Comparison of ENCODE assay signal across 18 cellular contexts in the genomic region with DNA sequence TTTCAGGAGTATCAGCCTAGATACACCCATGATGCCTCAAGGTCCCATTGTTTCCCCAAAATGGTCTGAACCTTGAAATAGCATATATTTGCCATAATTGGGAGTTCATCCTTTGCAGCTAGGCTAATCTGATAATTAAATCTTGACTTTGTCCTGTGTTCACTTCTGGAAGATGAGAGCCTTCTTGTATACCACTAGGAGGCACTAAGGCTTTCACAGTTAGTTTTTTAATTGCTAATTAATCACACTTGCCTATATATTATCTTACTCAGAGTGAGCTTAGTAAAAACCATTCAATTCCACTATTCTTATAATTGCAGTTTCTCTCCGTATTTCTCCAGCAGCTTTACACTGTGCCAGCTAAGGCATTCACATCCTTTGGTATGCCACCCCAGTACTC.
DNase-seq lines count a peak whose midpoint lies in the region; TF ChIP-seq lines count a peak whose summit lies in the region.
"Had no signal": no experiment of that assay in that cellular context is flagged by ENCODE, and none has a peak within 500 bp of the region (broad histone marks: within the 10 kb centered on the region; RNA-seq: fewer than 3 reads in every experiment).

No MANE protein-coding gene starts in this region.

- no peak overlapping the region for H3K27ac ChIP-seq in OCI-LY3 (ENCODE audit: low read length)
- H3K27ac ChIP-seq: stomach had no signal

- no peak overlapping the region for H3K9ac ChIP-seq in OCI-LY3 (ENCODE audit: low read length)

- H3K36me3 ChIP-seq in OCI-LY3 (replicated peaks; ENCODE audit: low read depth, low read length), result no peaks in the 10 kb centered on the region
- H3K36me3 ChIP-seq: stomach had no signal

- no peak for DNase-seq in HFF-Myc (ENCODE audit: extremely low read depth, low read depth)
- peak; percentile 22 for DNase-seq in epithelial cell of esophagus (ENCODE audit: low read depth)
- DNase-seq in retinal pigment epithelial cell (ENCODE audit: low read depth), result no peak
- DNase-seq in NCI-H146 (lab: John Stamatoyannopoulos, UW), result no peak
- DNase-seq in NOMO-1 treated with dmso at 0.1 percent for 144 hours (lab: John Stamatoyannopoulos, UW; ENCODE audit: unreplicated experiment), result no peak
- no peak for DNase-seq in COR-L47 (lab: John Stamatoyannopoulos, UW)
- DNase-seq: activated CD4-positive, alpha-beta T cell treated with anti-CD3 and anti-CD28 coated beads for 1 hour; activated CD8-positive, alpha-beta memory T cell treated with anti-CD3 and anti-CD28 coated beads, Interleukin-2, amount 50 U/mL, for 4 hours; activated naive CD4-positive, alpha-beta T cell treated with anti-CD3 and anti-CD28 coated beads, Interleukin-2, amount 50 U/mL, for 16 hours; CD4-positive, CD25-positive, alpha-beta regulatory T cell; glutamatergic neuron; KG1; kidney glomerular epithelial cell; NCI-H1930; NCI-H748 treated with DMSO at 0.1 percent for 48 hours; stomach; T-helper 2 cell had no signal

- TF ChIP-seq CTCF in HFF-Myc (IDR thresholded peaks at IDR 0.05; ENCODE audit: low read depth, low read length, missing control alignments), result peak; percentile 13
- peak; percentile 29 for TF ChIP-seq CTCF in OCI-LY3 (IDR thresholded peaks at IDR 0.05; ENCODE audit: low read depth, low read length)
- TF ChIP-seq CTCF in epithelial cell of esophagus (IDR thresholded peaks at IDR 0.05; ENCODE audit: insufficient read depth, low read depth, low read length, missing control alignments), result peak; percentile 51
- TF ChIP-seq CTCF in retinal pigment epithelial cell (conservative IDR thresholded peaks at IDR 0.05; ENCODE audit: low read depth, low read length), result peak; percentile 45

- H3K9me3 ChIP-seq in OCI-LY3 (ENCODE audit: insufficient read depth, low read length), result no peaks in the 10 kb centered on the region
- H3K9me3 ChIP-seq: stomach had no signal

- no peak overlapping the region for H3K4me2 ChIP-seq in OCI-LY3 (ENCODE audit: low read length)

- H2AFZ ChIP-seq in OCI-LY3 (ENCODE audit: low read depth, low read length), result no peak overlapping the region

- no peaks in the 10 kb centered on the region for H3K4me1 ChIP-seq in OCI-LY3 (ENCODE audit: low read length)
- H3K4me1 ChIP-seq: stomach had no signal

- H4K20me1 ChIP-seq in OCI-LY3 (ENCODE audit: insufficient read depth, low read length), result no peaks in the 10 kb centered on the region

- no peaks in the 10 kb centered on the region for H3K27me3 ChIP-seq in OCI-LY3 (ENCODE audit: low read depth, low read length)
- H3K27me3 ChIP-seq: stomach had no signal

- H3K4me3 ChIP-seq in HFF-Myc (replicated peaks; ENCODE audit: low read depth, low read length), result no peak overlapping the region
- no peak overlapping the region for H3K4me3 ChIP-seq in OCI-LY3 (ENCODE audit: low read length)
- H3K4me3 ChIP-seq in epithelial cell of esophagus (ENCODE audit: low read length), result no peak overlapping the region
- H3K4me3 ChIP-seq in retinal pigment epithelial cell (ENCODE audit: low read length), result no peak overlapping the region
- H3K4me3 ChIP-seq: stomach had no signal

- H3K79me2 ChIP-seq in OCI-LY3 (ENCODE audit: low read length), result no peaks in the 10 kb centered on the region
